In genomic region chr6:87088076-87088475, GRCh38 we compare ENCODE assay signal across 19 cellular contexts. TPM values are rescaled to one million over a fixed set of nuclear protein-coding genes. Genes with fewer than 3 reads are reported as not detected.
DNase-seq lines count a peak whose midpoint lies in the region; ATAC-seq and TF ChIP-seq lines count a peak whose summit lies in the region.
"Had no signal": no experiment of that assay in that cellular context is flagged by ENCODE, and none has a peak within 500 bp of the region (broad histone marks: within the 10 kb centered on the region; RNA-seq: fewer than 3 reads in every experiment).

No MANE protein-coding gene starts in this region.

- ATAC-seq in GM18868 (IDR thresholded peaks at IDR 0.05; ENCODE audit: unreplicated experiment) (peak; percentile 69), GM21619 (IDR thresholded peaks at IDR 0.05; ENCODE audit: unreplicated experiment) (peak; percentile 54), HG03103 (IDR thresholded peaks at IDR 0.05; ENCODE audit: low read depth, unreplicated experiment) (peak; percentile 75), natural killer cell (no peak)
- ATAC-seq: T-helper 17 cell had no signal

- H3K4me1 Mint-ChIP-seq in progenitor cell of endocrine pancreas (ENCODE audit: low read depth), result peaks cover under 1% of the 10 kb centered on the region
- no peaks in the 10 kb centered on the region for H3K4me1 Mint-ChIP-seq in Calu3 (ENCODE audit: low read depth, unreplicated experiment)
- no peaks in the 10 kb centered on the region for H3K4me1 Mint-ChIP-seq in natural killer cell

- TF ChIP-seq CTCF in progenitor cell of endocrine pancreas (IDR thresholded peaks at IDR 0.05; ENCODE audit: unreplicated experiment) (no peak), Calu3 (IDR thresholded peaks at IDR 0.05; ENCODE audit: unreplicated experiment) (no peak), natural killer cell (IDR thresholded peaks at IDR 0.05) (no peak)

- CTCF ChIA-PET in Calu3 (lab: Charles Lee), result interaction anchor here (0.9 kb wide), 1 partner anchor 9 kb away, joined by 4 read pairs; no protein-coding TSS in a partner anchor

- H3K27ac Mint-ChIP-seq in progenitor cell of endocrine pancreas (no peak overlapping the region), Calu3 (ENCODE audit: unreplicated experiment) (no peak overlapping the region), natural killer cell (no peak overlapping the region)
- H3K27ac Mint-ChIP-seq: T-helper 17 cell had no signal

- H3K4me3 Mint-ChIP-seq in progenitor cell of endocrine pancreas (ENCODE audit: low read depth), result no peak overlapping the region
- H3K4me3 Mint-ChIP-seq in Calu3 (ENCODE audit: low read depth, unreplicated experiment), result no peak overlapping the region
- no peak overlapping the region for H3K4me3 Mint-ChIP-seq in natural killer cell
- H3K4me3 Mint-ChIP-seq: T-helper 17 cell had no signal

- H3K36me3 Mint-ChIP-seq in progenitor cell of endocrine pancreas (ENCODE audit: insufficient read depth) (no peaks in the 10 kb centered on the region), Calu3 (ENCODE audit: insufficient read depth, unreplicated experiment) (no peaks in the 10 kb centered on the region), natural killer cell (no peaks in the 10 kb centered on the region)

- H3K9me3 Mint-ChIP-seq in progenitor cell of endocrine pancreas (ENCODE audit: low read depth), result no peaks in the 10 kb centered on the region
- no peaks in the 10 kb centered on the region for H3K9me3 Mint-ChIP-seq in Calu3 (ENCODE audit: low read depth, unreplicated experiment)
- H3K9me3 Mint-ChIP-seq in natural killer cell, result no peaks in the 10 kb centered on the region

- no TSS peak for BruUV-seq in Calu3 (replicated peaks; lab: Mats Ljungman, UMichigan)

- DNase-seq in progenitor cell of endocrine pancreas (ENCODE audit: low spot score, unreplicated experiment) (no peak), Calu3 (no peak), natural killer cell (no peak), cortex of kidney (lab: John Stamatoyannopoulos, UW) (no peak)
- DNase-seq: DMS53, NCI-H1105 treated with DMSO at 0.1 percent for 48 hours, NCI-H1694 treated with DMSO at 0.1 percent for 48 hours, NCI-H2107, NCI-H2227 treated with DMSO at 0.1 percent for 48 hours, NCI-H524 treated with DMSO at 0.1 percent for 48 hours, OCI-M1, SIG-M5, T-helper 17 cell had no signal

- H3K27me3 Mint-ChIP-seq in progenitor cell of endocrine pancreas, result no peaks in the 10 kb centered on the region
- peaks cover 19% of the 10 kb centered on the region for H3K27me3 Mint-ChIP-seq in Calu3 (ENCODE audit: unreplicated experiment)
- peaks cover 3 to 10% of the 10 kb centered on the region in 2 donors for H3K27me3 Mint-ChIP-seq in natural killer cell (ENCODE audit: low read depth in 2 of 2)

- intact Hi-C loops in Calu3 (cut with micrococcal nuclease; ENCODE audit: unreplicated experiment), result no loop called here
- intact Hi-C loops in natural killer cell (cut with micrococcal nuclease), result no loop called here

RNA-seq across cellular contexts. Expression of gene CGA, which starts 6.8 kb away (rescaled TPM):
- total RNA-seq in progenitor cell of endocrine pancreas (5.5 and 7.1 TPM in 2 replicates), Calu3 (2022) (not detected in 2 replicates), natural killer cell (not detected)
- total RNA-seq: H1, LHCN-M2, RPMI7951 had no signal

Comparison
In these comparisons a context has a peak if more than half of its experiments do, and no peak if none do; other contexts are left out.
1. ATAC-seq: peak in GM18868 (single experiment), GM21619 (single experiment) and HG03103 (single experiment); none in natural killer cell (0 of 3).